Comparison of ENCODE assay signal across 13 cellular contexts in genomic region chr3:30354972-30355371, GRCh38.
DNase-seq lines count a peak whose midpoint lies in the region; ATAC-seq and TF ChIP-seq lines count a peak whose summit lies in the region.
"Had no signal": no experiment of that assay in that cellular context is flagged by ENCODE, and none has a peak within 500 bp of the region (broad histone marks: within the 10 kb centered on the region; RNA-seq: fewer than 3 reads in every experiment).

No MANE protein-coding gene starts in this region.

- peaks cover 62 to 75% (median 70%) of the 10 kb centered on the region in 3 donors for H3K4me1 Mint-ChIP-seq in CD8-positive, alpha-beta memory T cell
- peaks cover 25% of the 10 kb centered on the region for H3K4me1 Mint-ChIP-seq in nephron
- peaks cover 22% of the 10 kb centered on the region for H3K4me1 Mint-ChIP-seq in stimulated activated memory B cell treated with anti-CD40 and anti-IgM and Interleukin-4, amounts not matched to agents 10 μg/mL and 1 μg/mL and 100 μg/mL, for 72 hours

- H3K9me3 ChIP-seq in CD8-positive, alpha-beta memory T cell (ENCODE audit: low read length): no peaks in the 10 kb centered on the region
- no peaks in the 10 kb centered on the region for H3K9me3 ChIP-seq in RWPE2 (ENCODE audit: severe bottlenecking)
- H3K9me3 ChIP-seq: pancreas had no signal

- DNase-seq in CD8-positive, alpha-beta memory T cell: peak in 1 of 5 donors; percentile 33
- peak; percentile 83 for DNase-seq in NCI-H1105 (lab: John Stamatoyannopoulos, UW)
- DNase-seq in RWPE2 (ENCODE audit: low spot score): no peak
- DNase-seq in GM19240 (ENCODE audit: insufficient read length, low spot score): no peak
- DNase-seq in left lobe of liver (ENCODE audit: low spot score): no peak
- DNase-seq: EL, KG1, SIG-M5 had no signal

- no peak overlapping the region for H3K27ac ChIP-seq in CD8-positive, alpha-beta memory T cell (ENCODE audit: low read depth, low read length)
- peak overlapping the region; percentile 99 for H3K27ac ChIP-seq in RWPE2 (ENCODE audit: poor library complexity, severe bottlenecking)
- H3K27ac ChIP-seq: pancreas had no signal

- CTCF ChIA-PET in CD8-positive, alpha-beta memory T cell (lab: Charles Lee): interaction anchor here (0.9 to 1.5 kb wide), 2 partner anchors 322 to 339 kb away, joined by 3 to 5 read pairs; no protein-coding TSS in a partner anchor

- peak overlapping the region in 6 of 7 donors; percentile 38 to 78 (median 55) for H3K4me3 Mint-ChIP-seq in CD8-positive, alpha-beta memory T cell
- H3K4me3 Mint-ChIP-seq in nephron: peak overlapping the region in 1 of 3 experiments; percentile 30
- no peak overlapping the region for H3K4me3 Mint-ChIP-seq in stimulated activated memory B cell treated with anti-CD40 and anti-IgM and Interleukin-4, amounts not matched to agents 10 μg/mL and 1 μg/mL and 100 μg/mL, for 72 hours
- H3K4me3 Mint-ChIP-seq: dendritic cell treated with granulocyte-macrophage colony-stimulating factor and Interleukin-4, amounts not matched to agents 40 ng/mL and 50 ng/mL, for 4 days had no signal

- H3K36me3 ChIP-seq in CD8-positive, alpha-beta memory T cell (ENCODE audit: insufficient read depth, low read length): no peaks in the 10 kb centered on the region
- H3K36me3 ChIP-seq in RWPE2 (ENCODE audit: low read depth): no peaks in the 10 kb centered on the region
- H3K36me3 ChIP-seq: pancreas had no signal

- TF ChIP-seq CTCF in RWPE2 (IDR thresholded peaks at IDR 0.05; ENCODE audit: poor library complexity, severe bottlenecking) (no peak), nephron (IDR thresholded peaks at IDR 0.05; ENCODE audit: unreplicated experiment in 3 of 3) (no peak)

- no peaks in the 10 kb centered on the region for H3K36me3 Mint-ChIP-seq in CD8-positive, alpha-beta memory T cell
- H3K36me3 Mint-ChIP-seq in nephron (ENCODE audit: low read depth): no peaks in the 10 kb centered on the region
- no peaks in the 10 kb centered on the region for H3K36me3 Mint-ChIP-seq in stimulated activated memory B cell treated with anti-CD40 and anti-IgM and Interleukin-4, amounts not matched to agents 10 μg/mL and 1 μg/mL and 100 μg/mL, for 72 hours

- H3K9me3 Mint-ChIP-seq in CD8-positive, alpha-beta memory T cell: no peaks in the 10 kb centered on the region
- no peaks in the 10 kb centered on the region for H3K9me3 Mint-ChIP-seq in nephron
- no peaks in the 10 kb centered on the region for H3K9me3 Mint-ChIP-seq in stimulated activated memory B cell treated with anti-CD40 and anti-IgM and Interleukin-4, amounts not matched to agents 10 μg/mL and 1 μg/mL and 100 μg/mL, for 72 hours
- H3K9me3 Mint-ChIP-seq: dendritic cell treated with granulocyte-macrophage colony-stimulating factor and Interleukin-4, amounts not matched to agents 40 ng/mL and 50 ng/mL, for 4 days had no signal

- peaks cover 55% of the 10 kb centered on the region for H3K4me1 ChIP-seq in CD8-positive, alpha-beta memory T cell (ENCODE audit: insufficient read depth, low read length)
- peaks cover 92% of the 10 kb centered on the region for H3K4me1 ChIP-seq in RWPE2 (ENCODE audit: insufficient read depth, poor library complexity, severe bottlenecking)
- H3K4me1 ChIP-seq: pancreas had no signal

- H3K27ac Mint-ChIP-seq in CD8-positive, alpha-beta memory T cell: peak overlapping the region in 3 of 8 donors; percentile 25 to 60 (median 44)
- peak overlapping the region; percentile 17 to 59 (median 45) for H3K27ac Mint-ChIP-seq in nephron
- H3K27ac Mint-ChIP-seq in stimulated activated memory B cell treated with anti-CD40 and anti-IgM and Interleukin-4, amounts not matched to agents 10 μg/mL and 1 μg/mL and 100 μg/mL, for 72 hours: no peak overlapping the region
- H3K27ac Mint-ChIP-seq: dendritic cell treated with granulocyte-macrophage colony-stimulating factor and Interleukin-4, amounts not matched to agents 40 ng/mL and 50 ng/mL, for 4 days had no signal

- no peak overlapping the region for H3K4me3 ChIP-seq in CD8-positive, alpha-beta memory T cell (ENCODE audit: low read length)
- H3K4me3 ChIP-seq in RWPE2 (ENCODE audit: severe bottlenecking): no peak overlapping the region
- H3K4me3 ChIP-seq: pancreas had no signal

- POLR2A ChIA-PET in CD8-positive, alpha-beta memory T cell (lab: Charles Lee): interaction anchor here (0.7 kb wide), 1 partner anchor 303 kb away, joined by 3 read pairs; no protein-coding TSS in a partner anchor

- ATAC-seq in RWPE2 (ENCODE audit: low read depth) (peak; percentile 19; the same call in 1 of the 3 replicates), HG03432 (IDR thresholded peaks at IDR 0.05; ENCODE audit: unreplicated experiment) (no peak), left lobe of liver (no peak)
- ATAC-seq in stimulated activated memory B cell treated with anti-CD40 and anti-IgM and Interleukin-4, amounts not matched to agents 10 μg/mL and 1 μg/mL and 100 μg/mL, for 72 hours: no peak

- no peaks in the 10 kb centered on the region for H3K27me3 ChIP-seq in CD8-positive, alpha-beta memory T cell (ENCODE audit: insufficient read depth, low read length, poor library complexity, severe bottlenecking)
- no peaks in the 10 kb centered on the region for H3K27me3 ChIP-seq in RWPE2 (ENCODE audit: insufficient read depth, poor library complexity, severe bottlenecking)
- H3K27me3 ChIP-seq: pancreas had no signal

- no peaks in the 10 kb centered on the region for H3K27me3 Mint-ChIP-seq in CD8-positive, alpha-beta memory T cell
- no peaks in the 10 kb centered on the region for H3K27me3 Mint-ChIP-seq in nephron (ENCODE audit: low read depth)
- H3K27me3 Mint-ChIP-seq in stimulated activated memory B cell treated with anti-CD40 and anti-IgM and Interleukin-4, amounts not matched to agents 10 μg/mL and 1 μg/mL and 100 μg/mL, for 72 hours: peaks cover 52% of the 10 kb centered on the region
- H3K27me3 Mint-ChIP-seq: dendritic cell treated with granulocyte-macrophage colony-stimulating factor and Interleukin-4, amounts not matched to agents 40 ng/mL and 50 ng/mL, for 4 days had no signal
